21 cellular contexts compared by ENCODE assay signal in the genomic region with DNA sequence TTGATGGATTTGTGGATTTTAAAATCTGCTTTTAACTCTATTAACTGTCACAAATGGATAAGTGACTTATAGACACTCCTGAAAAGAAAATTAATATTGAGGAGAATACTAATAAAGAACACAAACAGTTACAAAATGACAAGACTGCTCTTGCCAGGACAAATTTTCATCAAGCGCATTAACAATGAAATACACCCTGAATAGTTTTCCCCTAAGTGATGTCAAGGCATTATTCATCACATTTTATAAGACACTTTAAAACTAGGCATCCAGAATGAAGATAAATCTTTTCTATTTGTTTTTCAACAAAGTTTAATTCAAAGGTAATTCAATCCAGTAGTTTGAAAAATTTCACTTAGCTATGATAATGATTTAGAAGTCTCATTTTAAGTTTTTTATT.
A peak's percentile ranks its signal among the peaks of the same experiment; 100 is the strongest.
DNase-seq lines count a peak whose midpoint lies in the region; ATAC-seq, FAIRE-seq and TF ChIP-seq lines count a peak whose summit lies in the region.
"Had no signal": no experiment of that assay in that cellular context is flagged by ENCODE, and none has a peak within 500 bp of the region (broad histone marks: within the 10 kb centered on the region; RNA-seq: fewer than 3 reads in every experiment).

No MANE protein-coding gene starts in this region.

- no peaks in the 10 kb centered on the region for H4K20me1 ChIP-seq in PC-3 (ENCODE audit: low read length)
- H4K20me1 ChIP-seq: BLaER1 treated with 17β-estradiol and CSF1 and Interleukin-3, amounts not matched to agents 10 nM and 100 nM had no signal

- H3K36me3 ChIP-seq in PC-3 (ENCODE audit: low read depth, low read length) (no peaks in the 10 kb centered on the region), small intestine (ENCODE audit: control insufficient read depth in 2 of 2, insufficient read depth in 2 of 2, low read length in 2 of 2) (no peaks in the 10 kb centered on the region), ovary (no peaks in the 10 kb centered on the region)
- H3K36me3 ChIP-seq: BLaER1 treated with 17β-estradiol and CSF1 and Interleukin-3, amounts not matched to agents 10 nM and 100 nM had no signal

- FAIRE-seq in A204.1 (lab: Jason Lieb, UNC) = peak; percentile 54
- peak; percentile 91 for FAIRE-seq in endometrium (lab: Jason Lieb, UNC)
- FAIRE-seq in small intestine (lab: Jason Lieb, UNC) = peak; percentile 74
- FAIRE-seq: A549, D721Med, GM12891, GM19239 had no signal

- intact Hi-C loops in PC-3 (cut with micrococcal nuclease) (no loop called here), ovary (cut with DNase I) (no loop called here)

- TF ChIP-seq EP300 in ovary (IDR thresholded peaks at IDR 0.05) = no peak

- peaks cover 6% of the 10 kb centered on the region for H3K4me1 ChIP-seq in PC-3 (ENCODE audit: insufficient read depth, low read length)
- no peaks in the 10 kb centered on the region for H3K4me1 ChIP-seq in small intestine (ENCODE audit: control insufficient read depth in 2 of 2, insufficient read depth in 1 of 2, low read depth in 1 of 2, low read length in 1 of 2)
- no peaks in the 10 kb centered on the region for H3K4me1 ChIP-seq in ovary (ENCODE audit: insufficient read depth)
- H3K4me1 ChIP-seq: BLaER1 treated with 17β-estradiol and CSF1 and Interleukin-3, amounts not matched to agents 10 nM and 100 nM; Caco-2 had no signal

- H3K4me2 ChIP-seq in PC-3 (ENCODE audit: low read length) = no peak overlapping the region
- H3K4me2 ChIP-seq: A549; BLaER1 treated with 17β-estradiol and CSF1 and Interleukin-3, amounts not matched to agents 10 nM and 100 nM had no signal

- peak; percentile 33; the same call in 1 of the 2 replicates for ATAC-seq in PC-3
- ATAC-seq: A549; CD8-positive, alpha-beta T cell had no signal

- no peaks in the 10 kb centered on the region for H3K9me2 ChIP-seq in PC-3 (replicated peaks; ENCODE audit: low read length)

- no peak for DNase-seq in PC-3
- DNase-seq in small intestine = no peak
- DNase-seq in mucosa of gallbladder (ENCODE audit: low spot score) = no peak
- DNase-seq in SIG-M5 (lab: John Stamatoyannopoulos, UW) = no peak
- no peak for DNase-seq in ovary
- DNase-seq: 8988T; AML-193; Caco-2; Calu3; CD4-positive, alpha-beta T cell; CD8-positive, alpha-beta T cell; DMS79 treated with DMSO at 0.1 percent for 48 hours; GF-D8 had no signal

- no peak overlapping the region for H3K9ac ChIP-seq in PC-3 (ENCODE audit: low read length)
- H3K9ac ChIP-seq: BLaER1 treated with 17β-estradiol and CSF1 and Interleukin-3, amounts not matched to agents 10 nM and 100 nM had no signal

- no peak for TF ChIP-seq POLR2A in ovary (IDR thresholded peaks at IDR 0.05)

- BruUV-seq in PC-3 (replicated peaks; lab: Mats Ljungman, UMichigan) = no TSS peak

- no peak overlapping the region for H2AFZ ChIP-seq in PC-3 (ENCODE audit: low read length)

- no peaks in the 10 kb centered on the region for H3K9me3 ChIP-seq in PC-3 (ENCODE audit: low read length)
- H3K9me3 ChIP-seq in small intestine (ENCODE audit: control insufficient read depth, low read depth) = no peaks in the 10 kb centered on the region
- no peaks in the 10 kb centered on the region for H3K9me3 ChIP-seq in ovary
- H3K9me3 ChIP-seq: A549; BLaER1 treated with 17β-estradiol and CSF1 and Interleukin-3, amounts not matched to agents 10 nM and 100 nM; Caco-2 had no signal

- no peaks in the 10 kb centered on the region for H3K27me3 ChIP-seq in PC-3 (ENCODE audit: low read length)
- no peaks in the 10 kb centered on the region for H3K27me3 ChIP-seq in small intestine (ENCODE audit: control insufficient read depth in 2 of 2, insufficient read depth in 2 of 2, low read length in 2 of 2)
- no peaks in the 10 kb centered on the region for H3K27me3 ChIP-seq in ovary
- H3K27me3 ChIP-seq: BLaER1 treated with 17β-estradiol and CSF1 and Interleukin-3, amounts not matched to agents 10 nM and 100 nM had no signal

- 90 to 99% (median 97%) methylated on average over 1 of the region's 1 CpG for WGBS in small intestine, 3 donors
- WGBS in ovary, 3 donors = 93 to 100% (median 97%) methylated on average over 1 of the region's 1 CpG

- CTCF ChIA-PET in PC-3 (lab: Charles Lee) = no interaction called here

- H3K27ac ChIP-seq in PC-3 (ENCODE audit: low read length) = no peak overlapping the region
- H3K27ac ChIP-seq in small intestine (ENCODE audit: low read depth in 1 of 2, low read length in 1 of 2) = no peak overlapping the region
- no peak overlapping the region for H3K27ac ChIP-seq in ovary
- H3K27ac ChIP-seq: BLaER1 treated with 17β-estradiol and CSF1 and Interleukin-3, amounts not matched to agents 10 nM and 100 nM; C4-2B had no signal

- no peaks in the 10 kb centered on the region for H3K79me2 ChIP-seq in PC-3 (ENCODE audit: low read length)

- no peak for TF ChIP-seq CTCF in PC-3 (conservative IDR thresholded peaks at IDR 0.05; ENCODE audit: low read depth, low read length)
- no peak for TF ChIP-seq CTCF in ovary (IDR thresholded peaks at IDR 0.05)

- H3F3A ChIP-seq in PC-3 (ENCODE audit: low read length, unreplicated experiment) = no peaks in the 10 kb centered on the region

- POLR2A ChIA-PET in PC-3 (lab: Charles Lee; ENCODE audit: unreplicated experiment) = no interaction called here

- H3K4me3 ChIP-seq in PC-3 (ENCODE audit: low read length) = no peak overlapping the region
- no peak overlapping the region for H3K4me3 ChIP-seq in small intestine (ENCODE audit: low read depth in 1 of 2, low read length in 2 of 2)
- H3K4me3 ChIP-seq in ovary = no peak overlapping the region
- H3K4me3 ChIP-seq: A549; BLaER1 treated with 17β-estradiol and CSF1 and Interleukin-3, amounts not matched to agents 10 nM and 100 nM had no signal
